ENCODE assay signal across 19 cellular contexts in the genomic region with DNA sequence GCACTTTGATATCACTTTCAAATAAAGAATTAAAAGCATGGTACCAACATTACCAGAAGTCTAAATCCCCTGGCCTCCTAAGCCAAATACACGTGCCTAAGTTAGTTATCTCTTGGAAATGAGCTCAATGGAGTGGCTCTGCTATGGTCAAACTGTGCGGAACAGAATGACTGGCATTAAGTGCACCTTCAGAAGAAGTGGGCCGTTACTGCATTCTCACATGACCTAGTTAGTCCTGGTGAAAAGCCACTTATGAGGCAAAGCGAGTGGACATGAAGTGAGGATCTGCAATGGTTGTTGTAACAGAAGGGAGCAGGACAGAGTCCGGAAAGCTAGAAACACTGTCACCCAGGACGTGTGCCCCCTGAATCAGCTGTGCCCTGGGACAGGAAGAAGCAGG.
DNase-seq lines count a peak whose midpoint lies in the region; ATAC-seq and TF ChIP-seq lines count a peak whose summit lies in the region.
"Had no signal": no experiment of that assay in that cellular context is flagged by ENCODE, and none has a peak within 500 bp of the region (broad histone marks: within the 10 kb centered on the region; RNA-seq: fewer than 3 reads in every experiment).

No MANE protein-coding gene starts in this region.

- intact Hi-C loops in left lung (cut with DNase I): no loop called here
- intact Hi-C loops in thyroid gland (cut with DNase I): no loop called here
- intact Hi-C loops in lower leg skin (cut with DNase I; ENCODE audit: low total_unique reads): no loop called here

- H3K36me3 ChIP-seq in BLaER1 (no peaks in the 10 kb centered on the region), left lung (no peaks in the 10 kb centered on the region), thyroid gland (no peaks in the 10 kb centered on the region), trophoblast cell (ENCODE audit: control insufficient read depth in 1 of 2, insufficient read depth in 2 of 2, low read length in 2 of 2) (no peaks in the 10 kb centered on the region)

- no peak overlapping the region for H4K8ac ChIP-seq in trophoblast cell (ENCODE audit: low read depth, low read length)

- H2AK5ac ChIP-seq in trophoblast cell (ENCODE audit: low read length): no peak overlapping the region

- H4K12ac ChIP-seq in trophoblast cell (ENCODE audit: low read depth, low read length): no peak overlapping the region

- H3K4ac ChIP-seq in trophoblast cell (ENCODE audit: low read depth, low read length): no peak overlapping the region

- no peak overlapping the region for H2BK12ac ChIP-seq in trophoblast cell (ENCODE audit: low read length)

- H3K18ac ChIP-seq in trophoblast cell (ENCODE audit: low read length): no peak overlapping the region

- H3K27me3 Mint-ChIP-seq in activated CD4-positive, alpha-beta memory T cell treated with anti-CD3 and anti-CD28 coated beads, Interleukin-2, amount 10 ng/mL, durations not matched to agents 7 days and 5 days: no peaks in the 10 kb centered on the region
- H3K27me3 Mint-ChIP-seq: B cell; CD4-positive, alpha-beta memory T cell had no signal

- no peak overlapping the region for H4K91ac ChIP-seq in trophoblast cell (ENCODE audit: low read depth, low read length)

- no peaks in the 10 kb centered on the region for H3K36me3 Mint-ChIP-seq in activated CD4-positive, alpha-beta memory T cell treated with anti-CD3 and anti-CD28 coated beads, Interleukin-2, amount 10 ng/mL, durations not matched to agents 7 days and 5 days (ENCODE audit: low read depth)
- H3K36me3 Mint-ChIP-seq: CD4-positive, alpha-beta memory T cell had no signal

- TF ChIP-seq CTCF in left lung (IDR thresholded peaks at IDR 0.05): no peak
- TF ChIP-seq CTCF in thyroid gland (IDR thresholded peaks at IDR 0.05): no peak
- TF ChIP-seq CTCF in lower leg skin (IDR thresholded peaks at IDR 0.05): no peak

- no peaks in the 10 kb centered on the region for H3K27me3 ChIP-seq in BLaER1
- no peaks in the 10 kb centered on the region for H3K27me3 ChIP-seq in left lung
- H3K27me3 ChIP-seq in thyroid gland: no peaks in the 10 kb centered on the region
- H3K27me3 ChIP-seq in trophoblast cell (ENCODE audit: insufficient read depth, low read length): no peaks in the 10 kb centered on the region

- H4K20me1 ChIP-seq in BLaER1: no peaks in the 10 kb centered on the region

- H3K79me1 ChIP-seq in trophoblast cell (ENCODE audit: low read length): no peaks in the 10 kb centered on the region

- peak overlapping the region; percentile 75 for H3K4me2 ChIP-seq in BLaER1
- H3K4me2 ChIP-seq in trophoblast cell (ENCODE audit: low read length): no peak overlapping the region

- POLR2A ChIA-PET in activated CD4-positive, alpha-beta memory T cell treated with anti-CD3 and anti-CD28 coated beads, Interleukin-2, amount 10 ng/mL, durations not matched to agents 7 days and 5 days (lab: Charles Lee): no interaction called here

- CTCF ChIA-PET in activated CD4-positive, alpha-beta memory T cell treated with anti-CD3 and anti-CD28 coated beads, Interleukin-2, amount 10 ng/mL, durations not matched to agents 7 days and 5 days (lab: Charles Lee): no interaction called here

- no peak overlapping the region for H3K27ac Mint-ChIP-seq in activated CD4-positive, alpha-beta memory T cell treated with anti-CD3 and anti-CD28 coated beads, Interleukin-2, amount 10 ng/mL, durations not matched to agents 7 days and 5 days
- H3K27ac Mint-ChIP-seq: B cell; CD4-positive, alpha-beta memory T cell had no signal

- H2BK120ac ChIP-seq in trophoblast cell (ENCODE audit: insufficient read depth, low read length, poor library complexity): no peak overlapping the region

- no peak overlapping the region for H3K14ac ChIP-seq in trophoblast cell (ENCODE audit: low read length)

- no peaks in the 10 kb centered on the region for H3K4me1 Mint-ChIP-seq in activated CD4-positive, alpha-beta memory T cell treated with anti-CD3 and anti-CD28 coated beads, Interleukin-2, amount 10 ng/mL, durations not matched to agents 7 days and 5 days
- H3K4me1 Mint-ChIP-seq: B cell; CD4-positive, alpha-beta memory T cell had no signal

- H3K4me3 ChIP-seq in BLaER1 (no peak overlapping the region), left lung (no peak overlapping the region), thyroid gland (replicated peaks in 1 of 3) (no peak overlapping the region), lower leg skin (ENCODE audit: low read depth, poor library complexity, severe bottlenecking) (no peak overlapping the region), trophoblast cell (ENCODE audit: low read depth, low read length) (no peak overlapping the region)
- H3K4me3 ChIP-seq: GM23248 had no signal

- no peak overlapping the region for H3K23ac ChIP-seq in trophoblast cell (ENCODE audit: low read length)

- DNase-seq in NCI-H82 (lab: John Stamatoyannopoulos, UW): peak; percentile 40
- no peak for DNase-seq in left lung
- peak; percentile 61 to 68 for DNase-seq in thyroid gland
- no peak for DNase-seq in lower leg skin (ENCODE audit: low spot score in 2 of 2)
- DNase-seq in activated CD4-positive, alpha-beta memory T cell treated with anti-CD3 and anti-CD28 coated beads, Interleukin-2, amount 10 ng/mL, durations not matched to agents 7 days and 5 days: no peak
- no peak for DNase-seq in trophoblast cell
- no peak for DNase-seq in DMS79 (lab: John Stamatoyannopoulos, UW)
- DNase-seq: C1 segment of cervical spinal cord; Calu3; CD4-positive, alpha-beta memory T cell; COR-L47; DMS53; DND-41; GM23248; H7; HCEC 1CT had no signal

- H3K9ac ChIP-seq in BLaER1 (no peak overlapping the region), trophoblast cell (ENCODE audit: low read length) (no peak overlapping the region)
- H3K9ac ChIP-seq: GM23248 had no signal

- peaks cover 19% of the 10 kb centered on the region for H3K9me3 Mint-ChIP-seq in activated CD4-positive, alpha-beta memory T cell treated with anti-CD3 and anti-CD28 coated beads, Interleukin-2, amount 10 ng/mL, durations not matched to agents 7 days and 5 days

- peak; percentile 70 for ATAC-seq in left lung

- TF ChIP-seq POLR2A in thyroid gland (IDR thresholded peaks at IDR 0.05) (peak in 1 of 2 donors; percentile 15), lower leg skin (IDR thresholded peaks at IDR 0.05) (no peak)

- peaks cover 5% of the 10 kb centered on the region for H3K9me3 ChIP-seq in BLaER1
- peaks cover 0 to 2% of the 10 kb centered on the region in 2 donors for H3K9me3 ChIP-seq in left lung
- H3K9me3 ChIP-seq in thyroid gland: no peaks in the 10 kb centered on the region
- peaks cover 2% of the 10 kb centered on the region for H3K9me3 ChIP-seq in trophoblast cell (ENCODE audit: insufficient read depth, low read depth, low read length)

- peak overlapping the region; percentile 59; the same call in 1 of the 2 replicates for H3K27ac ChIP-seq in BLaER1
- no peak overlapping the region for H3K27ac ChIP-seq in left lung
- H3K27ac ChIP-seq in thyroid gland: peak overlapping the region in 1 of 3 donors; percentile 52
- H3K27ac ChIP-seq in trophoblast cell (ENCODE audit: low read depth, low read length): no peak overlapping the region
- H3K27ac ChIP-seq: 22Rv1, GM23248 had no signal

- 36 to 40% methylated on average over 6 of the region's 6 CpGs for WGBS in thyroid gland, 2 donors
- WGBS in lower leg skin, 2 donors: 95 to 96% methylated on average over 6 of the region's 6 CpGs
- WGBS in trophoblast cell (ENCODE audit: extremely low coverage, insufficient coverage, insufficient read length): no CpG with 5 or more reads among the region's 6 CpGs

- no peak overlapping the region for H3K4me3 Mint-ChIP-seq in activated CD4-positive, alpha-beta memory T cell treated with anti-CD3 and anti-CD28 coated beads, Interleukin-2, amount 10 ng/mL, durations not matched to agents 7 days and 5 days
- H3K4me3 Mint-ChIP-seq: B cell; CD4-positive, alpha-beta memory T cell had no signal

- H3K4me1 ChIP-seq in BLaER1 (peaks cover 33% of the 10 kb centered on the region), left lung (no peaks in the 10 kb centered on the region), thyroid gland (peaks cover 17 to 24% of the 10 kb centered on the region in 2 donors), trophoblast cell (ENCODE audit: control insufficient read depth in 1 of 2, insufficient read depth in 2 of 2, low read length in 2 of 2) (no peaks in the 10 kb centered on the region)

- H3K79me2 ChIP-seq in trophoblast cell (ENCODE audit: control insufficient read depth, insufficient read depth, low read length, poor library complexity): no peaks in the 10 kb centered on the region

- H2BK5ac ChIP-seq in trophoblast cell (ENCODE audit: low read depth, low read length, poor library complexity): no peak overlapping the region

- no peak overlapping the region for H2AFZ ChIP-seq in trophoblast cell (ENCODE audit: insufficient read depth, low read length, poor library complexity)
- H2AFZ ChIP-seq: GM23248 had no signal

Comparison
In these comparisons a context has a peak if more than half of its experiments do, and no peak if none do; other contexts are left out.
1. DNase-seq: peak in NCI-H82 (single experiment) and thyroid gland (2 of 2); none in left lung (0 of 2), lower leg skin (0 of 2), activated CD4-positive, alpha-beta memory T cell treated with anti-CD3 and anti-CD28 coated beads, Interleukin-2, amount 10 ng/mL, durations not matched to agents 7 days and 5 days (single experiment), trophoblast cell (0 of 2) and DMS79 (single experiment).